In the genomic region with DNA sequence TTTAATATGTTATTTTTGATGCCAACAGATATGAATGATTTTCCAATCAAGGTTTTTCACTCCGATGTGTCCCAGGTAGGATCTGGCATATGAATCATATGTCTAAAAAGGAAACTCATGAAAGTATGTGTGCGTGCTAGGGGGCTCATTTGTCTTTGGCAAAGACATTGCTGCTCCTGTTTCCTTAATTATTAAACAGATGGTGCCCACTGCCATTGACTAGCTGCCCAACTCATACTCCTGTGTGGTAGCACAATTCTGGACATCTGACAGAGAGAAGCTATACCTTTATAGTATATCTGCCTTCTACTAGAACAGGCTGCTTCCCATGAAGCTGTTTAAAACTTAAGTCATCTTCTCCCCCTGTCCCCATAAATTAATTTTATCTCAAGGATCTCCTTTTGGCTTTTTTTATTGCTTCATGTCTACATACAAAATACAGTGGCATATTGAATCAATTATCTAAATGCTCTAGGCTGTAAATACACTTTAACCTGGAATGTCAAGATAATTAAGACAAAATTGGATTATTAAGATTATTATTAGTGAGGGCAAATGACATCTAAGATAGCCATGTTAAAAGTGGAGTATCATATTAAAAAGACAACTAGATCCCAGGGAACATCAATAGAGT, we compare ENCODE assay signal across 1 cellular context.
TF ChIP-seq lines count a peak whose summit lies in the region.

No MANE protein-coding gene starts in this region.

TF ChIP-seq in SK-N-SH, 30 proteins besides CTCF, POLR2A, EP300 and RAD21:
- TF ChIP-seq POLR2AphosphoS5 (IDR thresholded peaks at IDR 0.05; ENCODE audit: low read depth, low read length) (peak; percentile 36; the same call in 1 of the 2 replicates), MXI1 (IDR thresholded peaks at IDR 0.05; ENCODE audit: low read depth, low read length) (peak; percentile 14; the same call in 1 of the 2 replicates), TEAD4 (IDR thresholded peaks at IDR 0.05; ENCODE audit: borderline replicate concordance, insufficient read depth) (0 out of 2 replicates have a peak, but pooled peaks have one; percentile 29), CHD2 (IDR thresholded peaks at IDR 0.05; ENCODE audit: low read length, partially characterized antibody) (peak; percentile 34), GATA2 (CRISPR knock-in tag; IDR thresholded peaks at IDR 0.05) (peak; percentile 68), NRF1 (IDR thresholded peaks at IDR 0.05; ENCODE audit: low read depth, low read length) (no peak), RCOR1 (IDR thresholded peaks at IDR 0.05; ENCODE audit: low read length) (peak; percentile 50; the same call in 1 of the 2 replicates), GABPA (IDR thresholded peaks at IDR 0.05; ENCODE audit: low read depth) (no peak), TCF12 (IDR thresholded peaks at IDR 0.05) (peak; percentile 50), SIN3A (IDR thresholded peaks at IDR 0.05; ENCODE audit: borderline replicate concordance, low read depth, low read length) (no peak), NFIC (IDR thresholded peaks at IDR 0.05; ENCODE audit: borderline replicate concordance) (no peak), FOXJ3 (CRISPR knock-in tag; IDR thresholded peaks at IDR 0.05) (no peak)
- TF ChIP-seq, protein P1, sequence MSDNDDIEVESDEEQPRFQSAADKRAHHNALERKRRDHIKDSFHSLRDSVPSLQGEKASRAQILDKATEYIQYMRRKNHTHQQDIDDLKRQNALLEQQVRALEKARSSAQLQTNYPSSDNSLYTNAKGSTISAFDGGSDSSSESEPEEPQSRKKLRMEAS (IDR thresholded peaks at IDR 0.05; ENCODE audit: low read depth): no peak
- TF ChIP-seq, protein P2, sequence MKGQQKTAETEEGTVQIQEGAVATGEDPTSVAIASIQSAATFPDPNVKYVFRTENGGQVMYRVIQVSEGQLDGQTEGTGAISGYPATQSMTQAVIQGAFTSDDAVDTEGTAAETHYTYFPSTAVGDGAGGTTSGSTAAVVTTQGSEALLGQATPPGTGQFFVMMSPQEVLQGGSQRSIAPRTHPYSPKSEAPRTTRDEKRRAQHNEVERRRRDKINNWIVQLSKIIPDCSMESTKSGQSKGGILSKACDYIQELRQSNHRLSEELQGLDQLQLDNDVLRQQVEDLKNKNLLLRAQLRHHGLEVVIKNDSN (IDR thresholded peaks at IDR 0.05; ENCODE audit: borderline replicate concordance, low read depth): no peak
- TF ChIP-seq, protein P3, sequence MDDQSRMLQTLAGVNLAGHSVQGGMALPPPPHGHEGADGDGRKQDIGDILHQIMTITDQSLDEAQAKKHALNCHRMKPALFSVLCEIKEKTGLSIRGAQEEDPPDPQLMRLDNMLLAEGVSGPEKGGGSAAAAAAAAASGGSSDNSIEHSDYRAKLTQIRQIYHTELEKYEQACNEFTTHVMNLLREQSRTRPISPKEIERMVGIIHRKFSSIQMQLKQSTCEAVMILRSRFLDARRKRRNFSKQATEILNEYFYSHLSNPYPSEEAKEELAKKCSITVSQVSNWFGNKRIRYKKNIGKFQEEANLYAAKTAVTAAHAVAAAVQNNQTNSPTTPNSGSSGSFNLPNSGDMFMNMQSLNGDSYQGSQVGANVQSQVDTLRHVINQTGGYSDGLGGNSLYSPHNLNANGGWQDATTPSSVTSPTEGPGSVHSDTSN (IDR thresholded peaks at IDR 0.05): no peak
- TF ChIP-seq, protein P4, sequence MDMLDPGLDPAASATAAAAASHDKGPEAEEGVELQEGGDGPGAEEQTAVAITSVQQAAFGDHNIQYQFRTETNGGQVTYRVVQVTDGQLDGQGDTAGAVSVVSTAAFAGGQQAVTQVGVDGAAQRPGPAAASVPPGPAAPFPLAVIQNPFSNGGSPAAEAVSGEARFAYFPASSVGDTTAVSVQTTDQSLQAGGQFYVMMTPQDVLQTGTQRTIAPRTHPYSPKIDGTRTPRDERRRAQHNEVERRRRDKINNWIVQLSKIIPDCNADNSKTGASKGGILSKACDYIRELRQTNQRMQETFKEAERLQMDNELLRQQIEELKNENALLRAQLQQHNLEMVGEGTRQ (IDR thresholded peaks at IDR 0.05; ENCODE audit: borderline replicate concordance, low read depth, low read length): no peak
- TF ChIP-seq, protein P5, sequence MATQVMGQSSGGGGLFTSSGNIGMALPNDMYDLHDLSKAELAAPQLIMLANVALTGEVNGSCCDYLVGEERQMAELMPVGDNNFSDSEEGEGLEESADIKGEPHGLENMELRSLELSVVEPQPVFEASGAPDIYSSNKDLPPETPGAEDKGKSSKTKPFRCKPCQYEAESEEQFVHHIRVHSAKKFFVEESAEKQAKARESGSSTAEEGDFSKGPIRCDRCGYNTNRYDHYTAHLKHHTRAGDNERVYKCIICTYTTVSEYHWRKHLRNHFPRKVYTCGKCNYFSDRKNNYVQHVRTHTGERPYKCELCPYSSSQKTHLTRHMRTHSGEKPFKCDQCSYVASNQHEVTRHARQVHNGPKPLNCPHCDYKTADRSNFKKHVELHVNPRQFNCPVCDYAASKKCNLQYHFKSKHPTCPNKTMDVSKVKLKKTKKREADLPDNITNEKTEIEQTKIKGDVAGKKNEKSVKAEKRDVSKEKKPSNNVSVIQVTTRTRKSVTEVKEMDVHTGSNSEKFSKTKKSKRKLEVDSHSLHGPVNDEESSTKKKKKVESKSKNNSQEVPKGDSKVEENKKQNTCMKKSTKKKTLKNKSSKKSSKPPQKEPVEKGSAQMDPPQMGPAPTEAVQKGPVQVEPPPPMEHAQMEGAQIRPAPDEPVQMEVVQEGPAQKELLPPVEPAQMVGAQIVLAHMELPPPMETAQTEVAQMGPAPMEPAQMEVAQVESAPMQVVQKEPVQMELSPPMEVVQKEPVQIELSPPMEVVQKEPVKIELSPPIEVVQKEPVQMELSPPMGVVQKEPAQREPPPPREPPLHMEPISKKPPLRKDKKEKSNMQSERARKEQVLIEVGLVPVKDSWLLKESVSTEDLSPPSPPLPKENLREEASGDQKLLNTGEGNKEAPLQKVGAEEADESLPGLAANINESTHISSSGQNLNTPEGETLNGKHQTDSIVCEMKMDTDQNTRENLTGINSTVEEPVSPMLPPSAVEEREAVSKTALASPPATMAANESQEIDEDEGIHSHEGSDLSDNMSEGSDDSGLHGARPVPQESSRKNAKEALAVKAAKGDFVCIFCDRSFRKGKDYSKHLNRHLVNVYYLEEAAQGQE (IDR thresholded peaks at IDR 0.05; ENCODE audit: low read depth, low read length): no peak
- TF ChIP-seq, protein P6, sequence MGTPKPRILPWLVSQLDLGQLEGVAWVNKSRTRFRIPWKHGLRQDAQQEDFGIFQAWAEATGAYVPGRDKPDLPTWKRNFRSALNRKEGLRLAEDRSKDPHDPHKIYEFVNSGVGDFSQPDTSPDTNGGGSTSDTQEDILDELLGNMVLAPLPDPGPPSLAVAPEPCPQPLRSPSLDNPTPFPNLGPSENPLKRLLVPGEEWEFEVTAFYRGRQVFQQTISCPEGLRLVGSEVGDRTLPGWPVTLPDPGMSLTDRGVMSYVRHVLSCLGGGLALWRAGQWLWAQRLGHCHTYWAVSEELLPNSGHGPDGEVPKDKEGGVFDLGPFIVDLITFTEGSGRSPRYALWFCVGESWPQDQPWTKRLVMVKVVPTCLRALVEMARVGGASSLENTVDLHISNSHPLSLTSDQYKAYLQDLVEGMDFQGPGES (IDR thresholded peaks at IDR 0.05; ENCODE audit: low read depth, low read length): no peak
